1 cellular context compared by ENCODE assay signal in the genomic region with DNA sequence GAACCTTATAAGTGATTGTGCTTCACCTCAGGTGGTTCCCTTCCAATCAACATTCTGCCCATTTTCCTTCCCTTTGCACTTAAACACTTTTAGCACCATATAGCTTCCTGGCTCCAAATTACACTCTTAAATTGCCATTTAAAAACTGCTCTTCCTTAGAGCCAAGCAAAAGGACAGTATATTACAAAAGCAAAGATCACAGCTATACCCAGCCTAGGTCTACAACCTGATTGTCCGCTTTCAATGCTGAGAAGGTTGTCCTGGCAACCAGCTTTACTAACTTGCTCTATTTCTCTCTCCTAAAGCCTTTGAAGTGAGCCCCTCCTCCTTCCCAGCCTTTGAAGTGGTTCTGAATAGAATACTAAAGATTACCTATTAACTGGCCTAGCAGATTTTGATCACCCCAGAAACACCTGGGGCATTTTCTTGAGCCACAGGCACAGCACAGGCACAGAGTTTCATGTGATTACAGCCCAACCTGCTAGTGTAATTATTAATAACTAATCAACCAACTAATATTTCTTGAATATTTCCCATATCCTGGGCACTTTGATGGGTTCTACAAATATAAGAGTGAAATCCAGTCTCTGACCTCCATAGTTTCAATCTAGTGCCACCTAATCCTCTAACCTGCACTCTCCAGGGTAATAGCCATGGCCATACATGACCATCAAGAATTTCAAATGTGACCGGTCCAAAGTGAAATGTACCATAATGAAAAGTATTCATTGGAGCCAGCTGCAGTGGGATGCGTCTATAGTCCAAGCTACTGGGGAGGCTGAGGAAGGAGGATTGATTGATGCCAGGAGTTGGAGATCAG.
TF ChIP-seq lines count a peak whose summit lies in the region.

No MANE protein-coding gene starts in this region.

TF ChIP-seq in HepG2, 621 proteins besides CTCF, POLR2A, EP300 and RAD21 (continued from another document and continues in another):
- TF ChIP-seq, protein P1, sequence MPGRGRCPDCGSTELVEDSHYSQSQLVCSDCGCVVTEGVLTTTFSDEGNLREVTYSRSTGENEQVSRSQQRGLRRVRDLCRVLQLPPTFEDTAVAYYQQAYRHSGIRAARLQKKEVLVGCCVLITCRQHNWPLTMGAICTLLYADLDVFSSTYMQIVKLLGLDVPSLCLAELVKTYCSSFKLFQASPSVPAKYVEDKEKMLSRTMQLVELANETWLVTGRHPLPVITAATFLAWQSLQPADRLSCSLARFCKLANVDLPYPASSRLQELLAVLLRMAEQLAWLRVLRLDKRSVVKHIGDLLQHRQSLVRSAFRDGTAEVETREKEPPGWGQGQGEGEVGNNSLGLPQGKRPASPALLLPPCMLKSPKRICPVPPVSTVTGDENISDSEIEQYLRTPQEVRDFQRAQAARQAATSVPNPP (CRISPR knock-in tag; IDR thresholded peaks at IDR 0.05), result 0 out of 2 replicates have a peak, but pooled peaks have one; percentile 39
- TF ChIP-seq IKZF1 (IDR thresholded peaks at IDR 0.05) (no peak), ESRRA (CRISPR knock-in tag; IDR thresholded peaks at IDR 0.05; ENCODE audit: low read depth) (0 out of 2 replicates have a peak, but pooled peaks have one; percentile 3), ZNF629 (CRISPR knock-in tag; conservative IDR thresholded peaks at IDR 0.05) (no peak; the same call in none of the 2 replicates), FIP1L1 (IDR thresholded peaks at IDR 0.05; ENCODE audit: borderline replicate concordance, insufficient read depth, low read depth, low read length) (no peak), ZKSCAN1 (IDR thresholded peaks at IDR 0.05; ENCODE audit: low read length) (no peak), HNRNPH1 (optimal IDR thresholded peaks at IDR 0.05; ENCODE audit: low read depth, low read length) (no peak), ZNF556 (CRISPR knock-in tag; IDR thresholded peaks at IDR 0.05; ENCODE audit: borderline replicate concordance) (no peak; the same call in 1 of the 2 replicates), MXI1 (IDR thresholded peaks at IDR 0.05; ENCODE audit: borderline replicate concordance, low read depth, low read length) (peak; percentile 87; the same call in 2 of the 3 replicates), GATA4 (IDR thresholded peaks at IDR 0.05; ENCODE audit: borderline replicate concordance, low read depth) (peak; percentile 92; the same call in 1 of the 2 replicates), HMG20A (CRISPR knock-in tag; IDR thresholded peaks at IDR 0.05; ENCODE audit: borderline replicate concordance) (peak; percentile 88; the same call in 1 of the 2 replicates), SMAD9 (CRISPR knock-in tag; IDR thresholded peaks at IDR 0.05) (no peak), AGO2 (optimal IDR thresholded peaks at IDR 0.05; ENCODE audit: low read depth, low read length) (no peak), ZNF564 (CRISPR knock-in tag; IDR thresholded peaks at IDR 0.05) (no peak), ZFP1 (CRISPR knock-in tag; IDR thresholded peaks at IDR 0.05) (no peak), MBNL3 (CRISPR knock-in tag; conservative IDR thresholded peaks at IDR 0.05) (no peak), GFI1 (CRISPR knock-in tag; IDR thresholded peaks at IDR 0.05; ENCODE audit: borderline replicate concordance) (peak; percentile 87), ZFYVE20 (CRISPR knock-in tag; IDR thresholded peaks at IDR 0.05; ENCODE audit: borderline replicate concordance, low read depth) (no peak), TSC22D2 (CRISPR knock-in tag; IDR thresholded peaks at IDR 0.05; ENCODE audit: borderline replicate concordance) (no peak), ZNF33B (CRISPR knock-in tag; IDR thresholded peaks at IDR 0.05) (no peak), ZNF34 (CRISPR knock-in tag; IDR thresholded peaks at IDR 0.05; ENCODE audit: borderline replicate concordance) (no peak), ZSCAN30 (CRISPR knock-in tag; IDR thresholded peaks at IDR 0.05) (no peak), ZNF569 (CRISPR knock-in tag; IDR thresholded peaks at IDR 0.05; ENCODE audit: borderline replicate concordance) (no peak), ZNF160 (CRISPR knock-in tag; IDR thresholded peaks at IDR 0.05) (no peak; the same call in 1 of the 2 replicates), TAF15 (IDR thresholded peaks at IDR 0.05; ENCODE audit: low read depth, low read length, poor library complexity, severe bottlenecking) (no peak), ZNF234 (CRISPR knock-in tag; conservative IDR thresholded peaks at IDR 0.05) (no peak), EHMT2 (IDR thresholded peaks at IDR 0.05; ENCODE audit: borderline replicate concordance, low read depth, low read length) (no peak)
- TF ChIP-seq, protein P2, sequence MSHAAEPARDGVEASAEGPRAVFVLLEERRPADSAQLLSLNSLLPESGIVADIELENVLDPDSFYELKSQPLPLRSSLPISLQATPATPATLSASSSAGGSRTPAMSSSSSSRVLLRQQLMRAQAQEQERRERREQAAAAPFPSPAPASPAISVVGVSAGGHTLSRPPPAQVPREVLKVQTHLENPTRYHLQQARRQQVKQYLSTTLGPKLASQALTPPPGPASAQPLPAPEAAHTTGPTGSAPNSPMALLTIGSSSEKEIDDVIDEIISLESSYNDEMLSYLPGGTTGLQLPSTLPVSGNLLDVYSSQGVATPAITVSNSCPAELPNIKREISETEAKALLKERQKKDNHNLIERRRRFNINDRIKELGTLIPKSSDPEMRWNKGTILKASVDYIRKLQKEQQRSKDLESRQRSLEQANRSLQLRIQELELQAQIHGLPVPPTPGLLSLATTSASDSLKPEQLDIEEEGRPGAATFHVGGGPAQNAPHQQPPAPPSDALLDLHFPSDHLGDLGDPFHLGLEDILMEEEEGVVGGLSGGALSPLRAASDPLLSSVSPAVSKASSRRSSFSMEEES (CRISPR knock-in tag; IDR thresholded peaks at IDR 0.05), result peak; percentile 52; the same call in 1 of the 2 replicates
- TF ChIP-seq, protein P3, sequence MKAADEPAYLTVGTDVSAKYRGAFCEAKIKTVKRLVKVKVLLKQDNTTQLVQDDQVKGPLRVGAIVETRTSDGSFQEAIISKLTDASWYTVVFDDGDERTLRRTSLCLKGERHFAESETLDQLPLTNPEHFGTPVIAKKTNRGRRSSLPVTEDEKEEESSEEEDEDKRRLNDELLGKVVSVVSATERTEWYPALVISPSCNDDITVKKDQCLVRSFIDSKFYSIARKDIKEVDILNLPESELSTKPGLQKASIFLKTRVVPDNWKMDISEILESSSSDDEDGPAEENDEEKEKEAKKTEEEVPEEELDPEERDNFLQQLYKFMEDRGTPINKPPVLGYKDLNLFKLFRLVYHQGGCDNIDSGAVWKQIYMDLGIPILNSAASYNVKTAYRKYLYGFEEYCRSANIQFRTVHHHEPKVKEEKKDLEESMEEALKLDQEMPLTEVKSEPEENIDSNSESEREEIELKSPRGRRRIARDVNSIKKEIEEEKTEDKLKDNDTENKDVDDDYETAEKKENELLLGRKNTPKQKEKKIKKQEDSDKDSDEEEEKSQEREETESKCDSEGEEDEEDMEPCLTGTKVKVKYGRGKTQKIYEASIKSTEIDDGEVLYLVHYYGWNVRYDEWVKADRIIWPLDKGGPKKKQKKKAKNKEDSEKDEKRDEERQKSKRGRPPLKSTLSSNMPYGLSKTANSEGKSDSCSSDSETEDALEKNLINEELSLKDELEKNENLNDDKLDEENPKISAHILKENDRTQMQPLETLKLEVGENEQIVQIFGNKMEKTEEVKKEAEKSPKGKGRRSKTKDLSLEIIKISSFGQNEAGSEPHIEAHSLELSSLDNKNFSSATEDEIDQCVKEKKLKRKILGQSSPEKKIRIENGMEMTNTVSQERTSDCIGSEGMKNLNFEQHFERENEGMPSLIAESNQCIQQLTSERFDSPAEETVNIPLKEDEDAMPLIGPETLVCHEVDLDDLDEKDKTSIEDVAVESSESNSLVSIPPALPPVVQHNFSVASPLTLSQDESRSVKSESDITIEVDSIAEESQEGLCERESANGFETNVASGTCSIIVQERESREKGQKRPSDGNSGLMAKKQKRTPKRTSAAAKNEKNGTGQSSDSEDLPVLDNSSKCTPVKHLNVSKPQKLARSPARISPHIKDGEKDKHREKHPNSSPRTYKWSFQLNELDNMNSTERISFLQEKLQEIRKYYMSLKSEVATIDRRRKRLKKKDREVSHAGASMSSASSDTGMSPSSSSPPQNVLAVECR (CRISPR knock-in tag; IDR thresholded peaks at IDR 0.05; ENCODE audit: borderline replicate concordance), result peak; percentile 43; the same call in 1 of the 2 replicates
- TF ChIP-seq, protein P4, sequence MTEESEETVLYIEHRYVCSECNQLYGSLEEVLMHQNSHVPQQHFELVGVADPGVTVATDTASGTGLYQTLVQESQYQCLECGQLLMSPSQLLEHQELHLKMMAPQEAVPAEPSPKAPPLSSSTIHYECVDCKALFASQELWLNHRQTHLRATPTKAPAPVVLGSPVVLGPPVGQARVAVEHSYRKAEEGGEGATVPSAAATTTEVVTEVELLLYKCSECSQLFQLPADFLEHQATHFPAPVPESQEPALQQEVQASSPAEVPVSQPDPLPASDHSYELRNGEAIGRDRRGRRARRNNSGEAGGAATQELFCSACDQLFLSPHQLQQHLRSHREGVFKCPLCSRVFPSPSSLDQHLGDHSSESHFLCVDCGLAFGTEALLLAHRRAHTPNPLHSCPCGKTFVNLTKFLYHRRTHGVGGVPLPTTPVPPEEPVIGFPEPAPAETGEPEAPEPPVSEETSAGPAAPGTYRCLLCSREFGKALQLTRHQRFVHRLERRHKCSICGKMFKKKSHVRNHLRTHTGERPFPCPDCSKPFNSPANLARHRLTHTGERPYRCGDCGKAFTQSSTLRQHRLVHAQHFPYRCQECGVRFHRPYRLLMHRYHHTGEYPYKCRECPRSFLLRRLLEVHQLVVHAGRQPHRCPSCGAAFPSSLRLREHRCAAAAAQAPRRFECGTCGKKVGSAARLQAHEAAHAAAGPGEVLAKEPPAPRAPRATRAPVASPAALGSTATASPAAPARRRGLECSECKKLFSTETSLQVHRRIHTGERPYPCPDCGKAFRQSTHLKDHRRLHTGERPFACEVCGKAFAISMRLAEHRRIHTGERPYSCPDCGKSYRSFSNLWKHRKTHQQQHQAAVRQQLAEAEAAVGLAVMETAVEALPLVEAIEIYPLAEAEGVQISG (CRISPR knock-in tag; IDR thresholded peaks at IDR 0.05), result no peak
- TF ChIP-seq, protein P5, sequence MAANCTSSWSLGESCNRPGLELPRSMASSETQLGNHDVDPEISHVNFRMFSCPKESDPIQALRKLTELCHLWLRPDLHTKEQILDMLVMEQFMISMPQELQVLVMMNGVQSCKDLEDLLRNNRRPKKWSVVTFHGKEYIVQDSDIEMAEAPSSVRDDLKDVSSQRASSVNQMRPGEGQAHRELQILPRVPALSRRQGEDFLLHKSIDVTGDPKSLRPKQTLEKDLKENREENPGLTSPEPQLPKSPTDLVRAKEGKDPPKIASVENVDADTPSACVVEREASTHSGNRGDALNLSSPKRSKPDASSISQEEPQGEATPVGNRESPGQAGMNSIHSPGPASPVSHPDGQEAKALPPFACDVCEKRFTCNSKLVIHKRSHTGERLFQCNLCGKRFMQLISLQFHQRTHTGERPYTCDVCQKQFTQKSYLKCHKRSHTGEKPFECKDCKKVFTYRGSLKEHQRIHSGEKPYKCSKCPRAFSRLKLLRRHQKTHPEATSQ (CRISPR knock-in tag; IDR thresholded peaks at IDR 0.05; ENCODE audit: borderline replicate concordance), result peak; percentile 73; the same call in 1 of the 2 replicates
- TF ChIP-seq, protein P6, sequence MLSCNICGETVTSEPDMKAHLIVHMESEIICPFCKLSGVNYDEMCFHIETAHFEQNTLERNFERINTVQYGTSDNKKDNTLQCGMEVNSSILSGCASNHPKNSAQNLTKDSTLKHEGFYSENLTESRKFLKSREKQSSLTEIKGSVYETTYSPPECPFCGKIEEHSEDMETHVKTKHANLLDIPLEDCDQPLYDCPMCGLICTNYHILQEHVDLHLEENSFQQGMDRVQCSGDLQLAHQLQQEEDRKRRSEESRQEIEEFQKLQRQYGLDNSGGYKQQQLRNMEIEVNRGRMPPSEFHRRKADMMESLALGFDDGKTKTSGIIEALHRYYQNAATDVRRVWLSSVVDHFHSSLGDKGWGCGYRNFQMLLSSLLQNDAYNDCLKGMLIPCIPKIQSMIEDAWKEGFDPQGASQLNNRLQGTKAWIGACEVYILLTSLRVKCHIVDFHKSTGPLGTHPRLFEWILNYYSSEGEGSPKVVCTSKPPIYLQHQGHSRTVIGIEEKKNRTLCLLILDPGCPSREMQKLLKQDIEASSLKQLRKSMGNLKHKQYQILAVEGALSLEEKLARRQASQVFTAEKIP (CRISPR knock-in tag; IDR thresholded peaks at IDR 0.05; ENCODE audit: borderline replicate concordance), result no peak
- TF ChIP-seq, protein P7, sequence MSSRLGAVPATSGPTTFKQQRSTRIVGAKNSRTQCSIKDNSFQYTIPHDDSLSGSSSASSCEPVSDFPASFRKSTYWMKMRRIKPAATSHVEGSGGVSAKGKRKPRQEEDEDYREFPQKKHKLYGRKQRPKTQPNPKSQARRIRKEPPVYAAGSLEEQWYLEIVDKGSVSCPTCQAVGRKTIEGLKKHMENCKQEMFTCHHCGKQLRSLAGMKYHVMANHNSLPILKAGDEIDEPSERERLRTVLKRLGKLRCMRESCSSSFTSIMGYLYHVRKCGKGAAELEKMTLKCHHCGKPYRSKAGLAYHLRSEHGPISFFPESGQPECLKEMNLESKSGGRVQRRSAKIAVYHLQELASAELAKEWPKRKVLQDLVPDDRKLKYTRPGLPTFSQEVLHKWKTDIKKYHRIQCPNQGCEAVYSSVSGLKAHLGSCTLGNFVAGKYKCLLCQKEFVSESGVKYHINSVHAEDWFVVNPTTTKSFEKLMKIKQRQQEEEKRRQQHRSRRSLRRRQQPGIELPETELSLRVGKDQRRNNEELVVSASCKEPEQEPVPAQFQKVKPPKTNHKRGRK (CRISPR knock-in tag; IDR thresholded peaks at IDR 0.05), result no peak
- TF ChIP-seq, protein P8, sequence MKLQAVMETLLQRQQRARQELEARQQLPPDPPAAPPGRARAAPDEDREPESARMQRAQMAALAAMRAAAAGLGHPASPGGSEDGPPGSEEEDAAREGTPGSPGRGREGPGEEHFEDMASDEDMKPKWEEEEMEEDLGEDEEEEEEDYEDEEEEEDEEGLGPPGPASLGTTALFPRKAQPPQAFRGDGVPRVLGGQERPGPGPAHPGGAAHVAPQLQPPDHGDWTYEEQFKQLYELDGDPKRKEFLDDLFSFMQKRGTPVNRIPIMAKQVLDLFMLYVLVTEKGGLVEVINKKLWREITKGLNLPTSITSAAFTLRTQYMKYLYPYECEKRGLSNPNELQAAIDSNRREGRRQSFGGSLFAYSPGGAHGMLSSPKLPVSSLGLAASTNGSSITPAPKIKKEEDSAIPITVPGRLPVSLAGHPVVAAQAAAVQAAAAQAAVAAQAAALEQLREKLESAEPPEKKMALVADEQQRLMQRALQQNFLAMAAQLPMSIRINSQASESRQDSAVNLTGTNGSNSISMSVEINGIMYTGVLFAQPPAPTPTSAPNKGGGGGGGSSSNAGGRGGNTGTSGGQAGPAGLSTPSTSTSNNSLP (IDR thresholded peaks at IDR 0.05; ENCODE audit: low read depth, low read length), result peak; percentile 97
- TF ChIP-seq, protein P9, sequence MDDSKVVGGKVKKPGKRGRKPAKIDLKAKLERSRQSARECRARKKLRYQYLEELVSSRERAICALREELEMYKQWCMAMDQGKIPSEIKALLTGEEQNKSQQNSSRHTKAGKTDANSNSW (CRISPR knock-in tag; IDR thresholded peaks at IDR 0.05; ENCODE audit: borderline replicate concordance), result no peak
- TF ChIP-seq, protein P10, sequence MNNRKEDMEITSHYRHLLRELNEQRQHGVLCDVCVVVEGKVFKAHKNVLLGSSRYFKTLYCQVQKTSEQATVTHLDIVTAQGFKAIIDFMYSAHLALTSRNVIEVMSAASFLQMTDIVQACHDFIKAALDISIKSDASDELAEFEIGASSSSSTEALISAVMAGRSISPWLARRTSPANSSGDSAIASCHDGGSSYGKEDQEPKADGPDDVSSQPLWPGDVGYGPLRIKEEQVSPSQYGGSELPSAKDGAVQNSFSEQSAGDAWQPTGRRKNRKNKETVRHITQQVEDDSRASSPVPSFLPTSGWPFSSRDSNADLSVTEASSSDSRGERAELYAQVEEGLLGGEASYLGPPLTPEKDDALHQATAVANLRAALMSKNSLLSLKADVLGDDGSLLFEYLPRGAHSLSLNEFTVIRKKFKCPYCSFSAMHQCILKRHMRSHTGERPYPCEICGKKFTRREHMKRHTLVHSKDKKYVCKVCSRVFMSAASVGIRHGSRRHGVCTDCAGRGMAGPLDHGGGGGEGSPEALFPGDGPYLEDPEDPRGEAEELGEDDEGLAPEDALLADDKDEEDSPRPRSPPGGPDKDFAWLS (CRISPR knock-in tag; IDR thresholded peaks at IDR 0.05; ENCODE audit: borderline replicate concordance), result no peak
